In the genomic region with DNA sequence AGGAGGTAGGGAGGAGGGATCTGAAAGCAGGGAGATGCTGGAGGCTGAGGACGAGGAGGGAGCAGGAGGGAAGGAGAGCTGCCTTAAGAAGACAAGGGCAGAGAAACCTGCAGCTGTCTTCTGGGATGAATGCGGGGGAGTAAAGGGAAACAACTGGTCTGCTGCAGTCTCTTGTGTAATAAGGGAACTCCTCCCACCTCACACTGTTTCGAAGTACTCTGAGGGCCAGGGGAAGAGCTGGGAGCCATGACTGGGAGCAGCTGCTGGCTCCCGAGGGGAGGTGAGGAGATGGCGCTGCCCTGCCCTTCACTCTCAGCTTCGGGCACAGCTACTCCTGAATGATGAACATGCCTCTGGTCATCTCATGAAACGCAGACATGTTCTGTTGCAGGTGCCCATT, we compare ENCODE assay signal across 13 cellular contexts.
DNase-seq lines count a peak whose midpoint lies in the region; ATAC-seq and TF ChIP-seq lines count a peak whose summit lies in the region.
"Had no signal": no experiment of that assay in that cellular context is flagged by ENCODE, and none has a peak within 500 bp of the region (broad histone marks: within the 10 kb centered on the region; RNA-seq: fewer than 3 reads in every experiment).

No MANE protein-coding gene starts in this region.

- no peaks in the 10 kb centered on the region for H3K4me1 ChIP-seq in psoas muscle

- H3K27ac ChIP-seq in psoas muscle, result peak overlapping the region; percentile 43
- H3K27ac ChIP-seq: KMS-11 had no signal

- no peaks in the 10 kb centered on the region for H3K27me3 ChIP-seq in H7 (ENCODE audit: control insufficient read depth, insufficient read depth, low read length)
- H3K27me3 ChIP-seq in psoas muscle (ENCODE audit: insufficient read depth in 3 of 3, low read length in 2 of 3), result no peaks in the 10 kb centered on the region

- H3K9me3 ChIP-seq in psoas muscle, result no peaks in the 10 kb centered on the region

- H3K36me3 ChIP-seq in H7 (replicated peaks; ENCODE audit: control insufficient read depth, insufficient read depth, low read length) (no peaks in the 10 kb centered on the region; the same call in none of the 2 replicates), psoas muscle (ENCODE audit: insufficient read depth in 1 of 2, low read depth in 1 of 2) (peaks cover 9 to 97% of the 10 kb centered on the region in 2 donors)

- intact Hi-C loops in left cardiac atrium (cut with DNase I) (no loop called here), psoas muscle (cut with DNase I) (no loop called here)

- WGBS in psoas muscle, 3 donors, result 41 to 42% (median 41%) methylated on average over 7 of the region's 7 CpGs

- ATAC-seq in left cardiac atrium (peak; percentile 69 to 87), psoas muscle (peak; percentile 92 to 95 (median 93)), GM19452 (IDR thresholded peaks at IDR 0.05; ENCODE audit: unreplicated experiment) (no peak)
- ATAC-seq: activated CD8-positive, alpha-beta T cell treated with anti-CD3 and anti-CD28 coated beads for 36 hours; Panc1; stimulated activated effector memory CD8-positive, alpha-beta T cell treated with anti-CD3 and anti-CD28 coated beads, Interleukin-12 subunit alpha, Interleukin-12 subunit beta, amount 100 ng/mL, for 72 hours had no signal

- DNase-seq in H7, result peak; percentile 57
- peak; percentile 7 for DNase-seq in SW480 (ENCODE audit: low spot score)
- DNase-seq in left cardiac atrium, result no peak
- peak in 1 of 2 donors; percentile 32 for DNase-seq in psoas muscle
- no peak for DNase-seq in cerebellar nuclear complex (lab: John Stamatoyannopoulos, UW)
- no peak for DNase-seq in stimulated activated CD4-positive, alpha-beta T cell treated with anti-CD3 and anti-CD28 coated beads, Interleukin-4, amount 100 ng/mL, for 24 hours
- DNase-seq in NCI-H748 treated with DMSO at 0.1 percent for 48 hours (lab: John Stamatoyannopoulos, UW), result no peak
- DNase-seq: activated CD8-positive, alpha-beta T cell treated with anti-CD3 and anti-CD28 coated beads for 36 hours; hippocampal formation had no signal

- TF ChIP-seq CTCF in psoas muscle (IDR thresholded peaks at IDR 0.05), result no peak

- no peak overlapping the region for H3K4me3 ChIP-seq in H7 (ENCODE audit: insufficient read depth, low read depth, low read length)
- no peak overlapping the region for H3K4me3 ChIP-seq in psoas muscle

Comparison
In these comparisons a context has a peak if more than half of its experiments do, and no peak if none do; other contexts are left out.
1. DNase-seq: peak in H7 (single experiment) and SW480 (single experiment); none in left cardiac atrium (single experiment), cerebellar nuclear complex (0 of 2), stimulated activated CD4-positive, alpha-beta T cell treated with anti-CD3 and anti-CD28 coated beads, Interleukin-4, amount 100 ng/mL, for 24 hours (single experiment) and NCI-H748 treated with DMSO at 0.1 percent for 48 hours (single experiment).